Comparison of ENCODE assay signal across 8 cellular contexts in genomic region chr19:52857378-52858191, GRCh38. TPM values are rescaled to one million over a fixed set of nuclear protein-coding genes. Genes with fewer than 3 reads are reported as not detected.
A peak's percentile ranks its signal among the peaks of the same experiment; 100 is the strongest.
DNase-seq lines count a peak whose midpoint lies in the region; ATAC-seq and TF ChIP-seq lines count a peak whose summit lies in the region.
"Not testable (repeated sequence)": the region's sequence is repeated elsewhere in the genome, so short reads cannot be mapped to it uniquely, and the experiment has no call there.

ZNF468 (minus strand) TSS chr19:52857619; CDS start chr19:52854272, 3,347 bp downstream.

- not testable (repeated sequence) for H3K27ac ChIP-seq in DOHH2 (ENCODE audit: low read depth, low read length)
- H3K27ac ChIP-seq in KMS-11: peak within 1 kb of the TSS; percentile 26; the same call in 1 of the 2 replicates

- peaks cover 27% of the 10 kb centered on the region for H3K79me2 ChIP-seq in DOHH2 (ENCODE audit: control insufficient read depth, low read length)
- not testable (repeated sequence) for H3K79me2 ChIP-seq in KMS-11 (ENCODE audit: insufficient read depth, low read depth)

- H3K9me2 ChIP-seq in DOHH2 (replicated peaks; ENCODE audit: control insufficient read depth, low read length): not testable (repeated sequence)

- not testable (repeated sequence) for H3F3A ChIP-seq in DOHH2 (ENCODE audit: control insufficient read depth, insufficient read depth)

- H3K36me3 ChIP-seq in DOHH2 (ENCODE audit: control insufficient read depth, low read length): peaks cover 19% of the 10 kb centered on the region
- not testable (repeated sequence) for H3K36me3 ChIP-seq in KMS-11 (ENCODE audit: insufficient read depth)

- H3K4me3 Mint-ChIP-seq in naive thymus-derived CD8-positive, alpha-beta T cell: peak within 1 kb of the TSS; percentile 86 to 99 (median 94)
- H3K4me3 Mint-ChIP-seq in stimulated activated effector memory CD8-positive, alpha-beta T cell treated with anti-CD3 and anti-CD28 coated beads, Interleukin-12 subunit alpha, Interleukin-12 subunit beta, amount 100 ng/mL, for 72 hours: peak within 1 kb of the TSS; percentile 91

- H4K20me1 ChIP-seq in DOHH2 (ENCODE audit: control insufficient read depth, insufficient read depth, low read depth, low read length); KMS-11 (ENCODE audit: insufficient read depth): not testable (repeated sequence)

- H2AFZ ChIP-seq in KMS-11 (ENCODE audit: low read depth): peak within 1 kb of the TSS; percentile 78

- not testable (repeated sequence) for H3K4me1 ChIP-seq in DOHH2 (ENCODE audit: control insufficient read depth, low read length); KMS-11 (ENCODE audit: low read depth, poor library complexity, severe bottlenecking)

- peak within 1 kb of the TSS; percentile 85 to 96 (median 94) for H3K27ac Mint-ChIP-seq in naive thymus-derived CD8-positive, alpha-beta T cell
- H3K27ac Mint-ChIP-seq in stimulated activated effector memory CD8-positive, alpha-beta T cell treated with anti-CD3 and anti-CD28 coated beads, Interleukin-12 subunit alpha, Interleukin-12 subunit beta, amount 100 ng/mL, for 72 hours: peak within 1 kb of the TSS; percentile 88

- H3K4me1 Mint-ChIP-seq in naive thymus-derived CD8-positive, alpha-beta T cell: peaks cover 13 to 32% (median 30%) of the 10 kb centered on the region in 4 donors
- peaks cover 33% of the 10 kb centered on the region for H3K4me1 Mint-ChIP-seq in stimulated activated effector memory CD8-positive, alpha-beta T cell treated with anti-CD3 and anti-CD28 coated beads, Interleukin-12 subunit alpha, Interleukin-12 subunit beta, amount 100 ng/mL, for 72 hours

- POLR2A ChIA-PET in naive thymus-derived CD8-positive, alpha-beta T cell (lab: Charles Lee): not testable (repeated sequence)

- H3K36me3 Mint-ChIP-seq in naive thymus-derived CD8-positive, alpha-beta T cell: peaks cover 14 to 43% (median 31%) of the 10 kb centered on the region in 3 donors
- peaks cover 42% of the 10 kb centered on the region for H3K36me3 Mint-ChIP-seq in stimulated activated effector memory CD8-positive, alpha-beta T cell treated with anti-CD3 and anti-CD28 coated beads, Interleukin-12 subunit alpha, Interleukin-12 subunit beta, amount 100 ng/mL, for 72 hours

- H3K9me3 Mint-ChIP-seq in naive thymus-derived CD8-positive, alpha-beta T cell: peaks cover 0 to 27% (median 3%) of the 10 kb centered on the region in 9 donors
- H3K9me3 Mint-ChIP-seq in stimulated activated effector memory CD8-positive, alpha-beta T cell treated with anti-CD3 and anti-CD28 coated beads, Interleukin-12 subunit alpha, Interleukin-12 subunit beta, amount 100 ng/mL, for 72 hours: not testable (repeated sequence)

- not testable (repeated sequence) for H3K9me3 ChIP-seq in DOHH2 (ENCODE audit: control insufficient read depth, insufficient read depth, low read length)

- peak within 1 kb of the TSS; percentile 60; the same call in 1 of the 2 replicates for H3K9ac ChIP-seq in KMS-11

- H3K27me3 ChIP-seq in DOHH2 (ENCODE audit: control insufficient read depth, low read length); KMS-11 (ENCODE audit: insufficient read depth, low read depth): not testable (repeated sequence)

- peak within 1 kb of the TSS; percentile 68 for H3K4me3 ChIP-seq in DOHH2 (ENCODE audit: low read length)
- not testable (repeated sequence) for H3K4me3 ChIP-seq in KMS-11 (IDR thresholded peaks at IDR 0.05; ENCODE audit: insufficient read depth, low read depth, low read length)
- peak within 1 kb of the TSS; percentile 74 for H3K4me3 ChIP-seq in fibroblast of the aortic adventitia (ENCODE audit: low read depth, low read length)

- peak; percentile 90 for DNase-seq in activated effector memory CD4-positive, alpha-beta T cell treated with anti-CD3 and anti-CD28 coated beads, Interleukin-2, amount 50 U/mL, for 16 hours
- DNase-seq in fibroblast of the aortic adventitia (ENCODE audit: low read depth): peak; percentile 64
- peak; percentile 56 to 85 (median 74) for DNase-seq in naive thymus-derived CD8-positive, alpha-beta T cell
- DNase-seq in stimulated activated effector memory CD8-positive, alpha-beta T cell treated with anti-CD3 and anti-CD28 coated beads, Interleukin-12 subunit alpha, Interleukin-12 subunit beta, amount 100 ng/mL, for 72 hours (ENCODE audit: low spot score in 2 of 2): peak; percentile 69 to 89

- TF ChIP-seq CTCF in DOHH2 (IDR thresholded peaks at IDR 0.05; ENCODE audit: low read depth, low read length, poor library complexity, severe bottlenecking); KMS-11 (conservative IDR thresholded peaks at IDR 0.05; ENCODE audit: low read depth, low read length); fibroblast of the aortic adventitia (IDR thresholded peaks at IDR 0.05; ENCODE audit: insufficient read depth, low read length): not testable (repeated sequence)

- H3K4me2 ChIP-seq in DOHH2 (ENCODE audit: low read length) (peak within 1 kb of the TSS; percentile 64), KMS-11 (peak within 1 kb of the TSS; percentile 56; the same call in 1 of the 2 replicates)

- peak; percentile 94 for ATAC-seq in GM21786 (IDR thresholded peaks at IDR 0.05; ENCODE audit: unreplicated experiment)
- ATAC-seq in naive thymus-derived CD8-positive, alpha-beta T cell: peak; percentile 98 to 99
- ATAC-seq in stimulated activated effector memory CD8-positive, alpha-beta T cell treated with anti-CD3 and anti-CD28 coated beads, Interleukin-12 subunit alpha, Interleukin-12 subunit beta, amount 100 ng/mL, for 72 hours: peak; percentile 99

- not testable (repeated sequence) for H3K27me3 Mint-ChIP-seq in naive thymus-derived CD8-positive, alpha-beta T cell

- TF ChIP-seq POLR2A in Raji (IDR thresholded peaks at IDR 0.05; ENCODE audit: insufficient read depth, low read depth, low read length): peak; percentile 67

RNA-seq across cellular contexts. Expression of gene ZNF468, which starts in this region (rescaled TPM):
- total RNA-seq in fibroblast of the aortic adventitia (ENCODE audit: low replicate concordance): 8.5 and 15.9 TPM in 2 replicates
- total RNA-seq in naive thymus-derived CD8-positive, alpha-beta T cell: 10 to 100 TPM; 21.6 to 31.2 TPM
- polyA plus RNA-seq in naive thymus-derived CD8-positive, alpha-beta T cell: 10 to 100 TPM; 15.2 to 21.3 (median 16.5) TPM
